ENCODE assay signal across 27 cellular contexts in genomic region chrX:40470830-40471429, GRCh38.
A peak's percentile ranks its signal among the peaks of the same experiment; 100 is the strongest.
DNase-seq lines count a peak whose midpoint lies in the region; ATAC-seq, FAIRE-seq and TF ChIP-seq lines count a peak whose summit lies in the region.
"Had no signal": no experiment of that assay in that cellular context is flagged by ENCODE, and none has a peak within 500 bp of the region (broad histone marks: within the 10 kb centered on the region; RNA-seq: fewer than 3 reads in every experiment).

No MANE protein-coding gene starts in this region.

- CTCF ChIA-PET in HCT116 (lab: Charles Lee), result no interaction called here

- H2AFZ ChIP-seq in HCT116 (ENCODE audit: low read depth, low read length, poor library complexity, severe bottlenecking), result no peak overlapping the region

- DNase-seq in D721Med (ENCODE audit: insufficient read length, low spot score) (no peak), HCT116 (ENCODE audit: low read depth, low spot score) (peak; percentile 13), SK-MEL-5 (ENCODE audit: low read depth, low spot score) (peak; percentile 63), glomerular visceral epithelial cell (ENCODE audit: extremely low spot score) (peak; percentile 4), NCI-H2029 (lab: John Stamatoyannopoulos, UW) (no peak)
- no peak for DNase-seq in effector memory CD8-positive, alpha-beta T cell
- DNase-seq: activated CD4-positive, alpha-beta memory T cell treated with anti-CD3 and anti-CD28 coated beads, Interleukin-2, amount 10 ng/mL, durations not matched to agents 7 days and 5 days; activated gamma-delta T cell; activated T-cell treated with anti-CD3 and anti-CD28 coated beads for 4 hours; AML-193; brain microvascular endothelial cell; CD8-positive, alpha-beta memory T cell; colonic mucosa; naive B cell; NCI-H1436 treated with DMSO at 0.1 percent for 48 hours; NCI-H2227 treated with DMSO at 0.1 percent for 48 hours; NK-92 treated with Interleukin-12 subunit alpha and Interleukin-12 subunit beta, amount 100 ng/mL, for 24 hours; occipital lobe; Peyer's patch; retina; stomach; T1000 had no signal

- no peaks in the 10 kb centered on the region for H3K36me3 Mint-ChIP-seq in effector memory CD8-positive, alpha-beta T cell (ENCODE audit: insufficient read depth)
- H3K36me3 Mint-ChIP-seq: CD8-positive, alpha-beta memory T cell; IgD-negative memory B cell; memory B cell; naive B cell; type B pancreatic cell had no signal

- intact Hi-C loops in HCT116 (cut with micrococcal nuclease), result no loop called here

- H3K9me2 ChIP-seq in HCT116 (ENCODE audit: insufficient read depth), result no peaks in the 10 kb centered on the region

- no peak overlapping the region for H3K4me2 ChIP-seq in HCT116 (ENCODE audit: low read length)

- ATAC-seq in HCT116 (peak; percentile 45; the same call in 1 of the 2 replicates), HG03159 (IDR thresholded peaks at IDR 0.05; ENCODE audit: unreplicated experiment) (no peak), GM18511 (IDR thresholded peaks at IDR 0.05; ENCODE audit: unreplicated experiment) (no peak)
- ATAC-seq in effector memory CD8-positive, alpha-beta T cell (replicated peaks), result no peak

- RAD21 ChIA-PET in HCT116 (lab: Charles Lee; ENCODE audit: low non-redundant PET in 1 of 2, low total read pairs in 2 of 2, uncharacterized antibody in 2 of 2, unreplicated experiment in 2 of 2), result no interaction called here

- no peaks in the 10 kb centered on the region for H3K9me3 Mint-ChIP-seq in effector memory CD8-positive, alpha-beta T cell
- H3K9me3 Mint-ChIP-seq: activated CD4-positive, alpha-beta memory T cell treated with anti-CD3 and anti-CD28 coated beads, Interleukin-2, amount 10 ng/mL, durations not matched to agents 7 days and 5 days; CD8-positive, alpha-beta memory T cell; IgD-negative memory B cell; memory B cell; type B pancreatic cell had no signal

- no peaks in the 10 kb centered on the region for H3K36me3 ChIP-seq in HCT116 (ENCODE audit: control insufficient read depth in 1 of 2, insufficient read depth in 2 of 2, low read length in 2 of 2)
- H3K36me3 ChIP-seq: brain microvascular endothelial cell, colonic mucosa, Peyer's patch, stomach had no signal

- no peak overlapping the region for H3K4me3 ChIP-seq in HCT116 (replicated peaks in 1 of 2; ENCODE audit: low read depth in 1 of 2, low read length in 2 of 2)
- H3K4me3 ChIP-seq: colonic mucosa, Peyer's patch, stomach had no signal

- no peak overlapping the region for H3K27ac Mint-ChIP-seq in effector memory CD8-positive, alpha-beta T cell
- H3K27ac Mint-ChIP-seq: activated CD4-positive, alpha-beta memory T cell treated with anti-CD3 and anti-CD28 coated beads, Interleukin-2, amount 10 ng/mL, durations not matched to agents 7 days and 5 days; IgD-negative memory B cell; memory B cell; naive B cell; type B pancreatic cell had no signal

- no peak for TF ChIP-seq POLR2A in HCT116 (IDR thresholded peaks at IDR 0.05; ENCODE audit: borderline replicate concordance, extremely low read depth, insufficient read depth, insufficient read length)

- BruUV-seq in HCT116 (replicated peaks; lab: Mats Ljungman, UMichigan), result no TSS peak

- H3K4me3 Mint-ChIP-seq in effector memory CD8-positive, alpha-beta T cell, result no peak overlapping the region
- H3K4me3 Mint-ChIP-seq: activated CD4-positive, alpha-beta memory T cell treated with anti-CD3 and anti-CD28 coated beads, Interleukin-2, amount 10 ng/mL, durations not matched to agents 7 days and 5 days; IgD-negative memory B cell; memory B cell had no signal

- H3K9ac ChIP-seq in HCT116 (ENCODE audit: low read length), result no peak overlapping the region

- no peaks in the 10 kb centered on the region for H3K27me3 ChIP-seq in HCT116 (ENCODE audit: insufficient read depth, low read length)
- H3K27me3 ChIP-seq: Peyer's patch had no signal

- H3K4me1 Mint-ChIP-seq in effector memory CD8-positive, alpha-beta T cell (ENCODE audit: low read depth in 2 of 2), result peaks cover 5 to 12% of the 10 kb centered on the region in 2 donors

- no peak overlapping the region for H3K27ac ChIP-seq in HCT116 (ENCODE audit: low read depth, low read length)
- H3K27ac ChIP-seq: brain microvascular endothelial cell, colonic mucosa, Peyer's patch had no signal

- TF ChIP-seq CTCF in D721Med (IDR thresholded peaks at IDR 0.05; ENCODE audit: insufficient read depth, missing control alignments) (no peak), HCT116 (IDR thresholded peaks at IDR 0.05 in 2 of 3, conservative IDR thresholded peaks at IDR 0.05 in 1 of 3; ENCODE audit: borderline replicate concordance in 1 of 3, insufficient read depth in 1 of 3, low read depth in 2 of 3, low read length in 2 of 3) (no peak)

- no peaks in the 10 kb centered on the region for H3K9me3 ChIP-seq in HCT116 (ENCODE audit: control insufficient read depth in 1 of 2, insufficient read depth in 1 of 2, low read depth in 1 of 2, low read length in 2 of 2)
- H3K9me3 ChIP-seq: colonic mucosa, Peyer's patch, stomach had no signal

- POLR2A ChIA-PET in HCT116 (lab: Charles Lee), result no interaction called here

- no peaks in the 10 kb centered on the region for H3K79me2 ChIP-seq in HCT116 (ENCODE audit: insufficient read depth, low read length)

- H3K4me1 ChIP-seq in HCT116 (ENCODE audit: control insufficient read depth in 1 of 2, insufficient read depth in 2 of 2, low read length in 2 of 2), result peaks cover 3 to 9% of the 10 kb centered on the region in 2 experiments; a peak in 3 of 4 replicates
- H3K4me1 ChIP-seq: colonic mucosa, Peyer's patch had no signal

- peaks cover 0 to 27% of the 10 kb centered on the region in 2 donors for H3K27me3 Mint-ChIP-seq in effector memory CD8-positive, alpha-beta T cell
- H3K27me3 Mint-ChIP-seq: type B pancreatic cell had no signal

- in situ Hi-C loops in SK-MEL-5 (cut with HindIII; ENCODE audit: low pct_unique_long_range_greater_than_20kb, low sequenced_read_pairs), result no loop called here

- FAIRE-seq in D721Med (lab: Jason Lieb, UNC), result peak; percentile 11

- no peaks in the 10 kb centered on the region for H4K20me1 ChIP-seq in HCT116 (ENCODE audit: insufficient read depth)

- no peak for TF ChIP-seq RAD21 in HCT116 (IDR thresholded peaks at IDR 0.05; ENCODE audit: low read depth)

TF ChIP-seq in HCT116, 20 proteins besides CTCF, POLR2A, EP300 and RAD21 (continues in another document):
- TF ChIP-seq EZH2phosphoT487 (IDR thresholded peaks at IDR 0.05; ENCODE audit: borderline replicate concordance) (no peak), CBX3 (IDR thresholded peaks at IDR 0.05; ENCODE audit: low read depth) (no peak), ZFX (IDR thresholded peaks at IDR 0.05) (no peak), SP1 (IDR thresholded peaks at IDR 0.05; ENCODE audit: low read depth) (no peak), SRF (IDR thresholded peaks at IDR 0.05; ENCODE audit: low read depth) (no peak), YY1 (IDR thresholded peaks at IDR 0.05; ENCODE audit: extremely low read depth, insufficient replicate concordance, low read depth, low read length) (no peak), ZBTB33 (IDR thresholded peaks at IDR 0.05; ENCODE audit: extremely low read depth, insufficient replicate concordance, low read length) (no peak), MAX (IDR thresholded peaks at IDR 0.05) (no peak), EZH2 (IDR thresholded peaks at IDR 0.05) (no peak), FOSL1 (IDR thresholded peaks at IDR 0.05; ENCODE audit: low read depth) (no peak), ZNF274 (IDR thresholded peaks at IDR 0.05; ENCODE audit: low read depth, low read length) (no peak)
- TF ChIP-seq, protein P1, sequence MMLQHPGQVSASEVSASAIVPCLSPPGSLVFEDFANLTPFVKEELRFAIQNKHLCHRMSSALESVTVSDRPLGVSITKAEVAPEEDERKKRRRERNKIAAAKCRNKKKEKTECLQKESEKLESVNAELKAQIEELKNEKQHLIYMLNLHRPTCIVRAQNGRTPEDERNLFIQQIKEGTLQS (IDR thresholded peaks at IDR 0.05), result no peak

Comparison
In these comparisons a context has a peak if more than half of its experiments do, and no peak if none do; other contexts are left out.
1. DNase-seq: peak in HCT116 (single experiment), SK-MEL-5 (single experiment) and glomerular visceral epithelial cell (single experiment); none in D721Med (single experiment), NCI-H2029 (single experiment) and effector memory CD8-positive, alpha-beta T cell (0 of 3).